ENCODE assay signal across 2 cellular contexts in genomic region chr14:28774764-28775738, GRCh38.
A peak's percentile ranks its signal among the peaks of the same experiment; 100 is the strongest.
TF ChIP-seq lines count a peak whose summit lies in the region.

No MANE protein-coding gene starts in this region.

TF ChIP-seq in HEK293, 187 proteins besides CTCF, POLR2A, EP300 and RAD21 (continued from another document):
- 0 out of 2 replicates have a peak, but pooled peaks have one; percentile 4 for TF ChIP-seq REST (tag by site-specific recombination; IDR thresholded peaks at IDR 0.05)

TF ChIP-seq in GM12878, 131 proteins besides CTCF, POLR2A, EP300 and RAD21 (continued from another document):
- TF ChIP-seq CUX1 (IDR thresholded peaks at IDR 0.05; ENCODE audit: insufficient replicate concordance, low read depth, low read length), result no peak
- TF ChIP-seq ZNF24 (IDR thresholded peaks at IDR 0.05), result no peak
- TF ChIP-seq ZNF687 (IDR thresholded peaks at IDR 0.05), result no peak
- no peak for TF ChIP-seq ZNF592 (IDR thresholded peaks at IDR 0.05)
- TF ChIP-seq SP1 (IDR thresholded peaks at IDR 0.05; ENCODE audit: low read depth, low read length), result no peak
- no peak for TF ChIP-seq RELB (IDR thresholded peaks at IDR 0.05; ENCODE audit: low read depth)
TF ChIP-seq in GM12878: peak in this region for 0.
